In the genomic region with DNA sequence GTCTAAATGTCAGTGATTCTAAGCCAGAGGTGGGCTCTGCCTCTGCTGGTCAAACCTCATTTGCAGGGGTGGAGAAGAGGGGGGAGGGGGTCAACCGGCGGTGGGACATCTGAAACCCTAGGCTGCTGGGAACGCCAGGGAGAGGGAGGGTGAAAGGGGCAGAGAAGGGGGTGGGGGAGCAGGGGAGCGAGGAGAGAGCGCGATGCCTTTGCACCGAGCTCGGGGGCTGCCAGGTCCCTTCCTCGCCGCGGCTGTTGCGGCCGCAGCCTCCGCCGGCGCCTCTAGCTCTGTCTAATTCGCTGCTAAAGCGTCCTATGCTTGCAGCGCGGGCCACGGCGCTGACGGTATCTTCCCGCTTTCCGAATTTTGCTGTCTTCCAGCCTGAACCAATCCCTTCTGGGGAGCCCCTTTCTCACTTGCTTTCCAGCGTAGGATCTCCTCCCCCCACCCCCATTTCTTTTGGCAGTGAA, we compare ENCODE assay signal across 8 cellular contexts. TPM values are rescaled to one million over a fixed set of nuclear protein-coding genes. Genes with fewer than 3 reads are reported as not detected.
DNase-seq lines count a peak whose midpoint lies in the region; ATAC-seq, FAIRE-seq and TF ChIP-seq lines count a peak whose summit lies in the region.

A gene (minus strand): TSS at position 11 of the 470 bp plus-strand sequence. CDS start 738 bp downstream, outside the sequence.

- intact Hi-C loops in GM12878 (cut with micrococcal nuclease; ENCODE audit: unreplicated experiment) (no loop called here), left lung (cut with DNase I) (no loop called here)

- H4K20me1 ChIP-seq in GM12878 (ENCODE audit: control insufficient read depth, insufficient read depth): no peaks in the 10 kb centered on the region

- H3K4me1 ChIP-seq in GM12878 (ENCODE audit: control insufficient read depth, insufficient read depth, low read length): no peaks in the 10 kb centered on the region
- peaks cover 0 to 9% of the 10 kb centered on the region in 2 donors for H3K4me1 ChIP-seq in left lung
- peaks cover 21% of the 10 kb centered on the region for H3K4me1 ChIP-seq in suprapubic skin

- no peaks in the 10 kb centered on the region for H3K79me2 ChIP-seq in GM12878 (ENCODE audit: control insufficient read depth, insufficient read depth, low read length)

- no peak for TF ChIP-seq POLR2A in GM12878 (IDR thresholded peaks at IDR 0.05; ENCODE audit: low read depth, low read length)
- no peak for TF ChIP-seq POLR2A in suprapubic skin (IDR thresholded peaks at IDR 0.05)

- H2AFZ ChIP-seq in GM12878 (ENCODE audit: control insufficient read depth, low read depth, low read length): no peak within 1 kb of the TSS

- DNase-seq in Kasumi-1 (lab: John Stamatoyannopoulos, UW) (peak; percentile 24 to 56), GM12878 (ENCODE audit: low read depth, low spot score) (no peak), left lung (peak; percentile 34 to 75), suprapubic skin (ENCODE audit: low spot score in 2 of 2) (peak in 1 of 2 donors; percentile 49), NCI-H2029 (lab: John Stamatoyannopoulos, UW) (no peak)
- DNase-seq in stimulated activated CD4-positive, alpha-beta T cell treated with anti-CD3 and anti-CD28 coated beads, Interleukin-4, amount 100 ng/mL, for 1 hour: no peak

- POLR2A ChIA-PET in GM12878 (lab: Charles Lee): no interaction called here

- H3K9me3 ChIP-seq in GM12878 (replicated peaks; ENCODE audit: control insufficient read depth, insufficient read depth, low read length) (no peaks in the 10 kb centered on the region), left lung (no peaks in the 10 kb centered on the region), suprapubic skin (no peaks in the 10 kb centered on the region)

- WGBS in GM12878 (ENCODE audit: insufficient coverage, insufficient replicate concordance, low lambda C conversion rate, missing lambda C conversion rate): 49% methylated on average over 10 of the region's 26 CpGs
- WGBS in suprapubic skin: 0% methylated on average over 15 of the region's 26 CpGs

- no peak for TF ChIP-seq EP300 in GM12878 (IDR thresholded peaks at IDR 0.05; ENCODE audit: borderline replicate concordance in 1 of 2, control insufficient read depth in 1 of 2, low read depth in 2 of 2, low read length in 2 of 2)
- no peak for TF ChIP-seq EP300 in suprapubic skin (IDR thresholded peaks at IDR 0.05)

- CTCF ChIA-PET in GM12878 (lab: Yijun Ruan, JAX): no interaction called here

- TF ChIP-seq CTCF in GM12878 (IDR thresholded peaks at IDR 0.05 in 2 of 3, conservative IDR thresholded peaks at IDR 0.05 in 1 of 3; ENCODE audit: control insufficient read depth in 2 of 3, extremely low read depth in 1 of 3, insufficient read depth in 1 of 3, low read depth in 3 of 3, low read length in 3 of 3) (no peak), left lung (IDR thresholded peaks at IDR 0.05) (no peak), suprapubic skin (IDR thresholded peaks at IDR 0.05) (no peak)

- H3K36me3 ChIP-seq in GM12878 (ENCODE audit: control insufficient read depth in 2 of 2, insufficient read depth in 2 of 2, low read length in 1 of 2) (no peaks in the 10 kb centered on the region), left lung (no peaks in the 10 kb centered on the region), suprapubic skin (no peaks in the 10 kb centered on the region)

- no peak within 1 kb of the TSS for H3K4me2 ChIP-seq in GM12878 (ENCODE audit: control insufficient read depth, insufficient read depth)

- H3K27me3 ChIP-seq in GM12878 (replicated peaks in 1 of 2; ENCODE audit: control insufficient read depth in 2 of 2, insufficient read depth in 2 of 2, low read length in 1 of 2) (peaks cover 4 to 19% of the 10 kb centered on the region in 2 experiments; a peak in 3 of 4 replicates), left lung (peaks cover 18 to 53% of the 10 kb centered on the region in 2 donors), suprapubic skin (peaks cover 34% of the 10 kb centered on the region)

- ATAC-seq in GM12878 (peak; percentile 61), left lung (peak; percentile 80), GM18870 (IDR thresholded peaks at IDR 0.05; ENCODE audit: unreplicated experiment) (no peak)
- ATAC-seq in activated CD4-positive, CD25-positive, alpha-beta regulatory T cell treated with anti-CD3 and anti-CD28 coated beads, Interleukin-2, amount 50 U/mL, for 24 hours: no peak

- no TSS peak for BruUV-seq in GM12878 (replicated peaks; lab: Mats Ljungman, UMichigan)

- H3K4me3 ChIP-seq in GM12878 (no peak within 1 kb of the TSS), left lung (peak within 1 kb of the TSS; percentile 25 to 32), suprapubic skin (peak within 1 kb of the TSS; percentile 51)

- no peak for FAIRE-seq in GM12878 (lab: Jason Lieb, UNC)

- H3K27ac ChIP-seq in GM12878 (ENCODE audit: control insufficient read depth, insufficient read depth) (no peak within 1 kb of the TSS), left lung (peak within 1 kb of the TSS; percentile 25 to 37), suprapubic skin (peak within 1 kb of the TSS; percentile 31)

- TF ChIP-seq RAD21 in GM12878 (IDR thresholded peaks at IDR 0.05; ENCODE audit: insufficient read depth, low read depth, low read length): no peak

- in situ Hi-C loops in GM12878 (cut with MboI): no loop called here

- RAD21 ChIA-PET in GM12878 (lab: Charles Lee; ENCODE audit: unreplicated experiment): no interaction called here

- H3K9ac ChIP-seq in GM12878 (ENCODE audit: control insufficient read depth, insufficient read depth, low read length): no peak within 1 kb of the TSS

- SMC1A ChIA-PET in GM12878 (lab: Charles Lee; ENCODE audit: uncharacterized antibody, unreplicated experiment): no interaction called here

TF ChIP-seq in GM12878, 131 proteins besides CTCF, POLR2A, EP300 and RAD21:
- TF ChIP-seq CREM (IDR thresholded peaks at IDR 0.05; ENCODE audit: low read depth): no peak
- TF ChIP-seq RELA (IDR thresholded peaks at IDR 0.05; ENCODE audit: borderline replicate concordance, partially characterized antibody): no peak
- no peak for TF ChIP-seq STAT3 (IDR thresholded peaks at IDR 0.05; ENCODE audit: low read depth, low read length)
- no peak for TF ChIP-seq PAX5 (IDR thresholded peaks at IDR 0.05; ENCODE audit: borderline replicate concordance, low read depth, low read length)
- TF ChIP-seq CHD1 (IDR thresholded peaks at IDR 0.05; ENCODE audit: low read depth, low read length): no peak
- no peak for TF ChIP-seq NR2F1 (conservative IDR thresholded peaks at IDR 0.05)
- no peak for TF ChIP-seq FOXK2 (IDR thresholded peaks at IDR 0.05)
- no peak for TF ChIP-seq YY1 (IDR thresholded peaks at IDR 0.05; ENCODE audit: low read depth, low read length)
- TF ChIP-seq GATAD2B (conservative IDR thresholded peaks at IDR 0.05; ENCODE audit: low read depth): no peak
- no peak for TF ChIP-seq SPI1 (IDR thresholded peaks at IDR 0.05; ENCODE audit: borderline replicate concordance, insufficient read depth, low read depth, low read length)

RNA-seq across cellular contexts. Expression of the gene that starts here (rescaled TPM):
- not detected in 2 replicates for total RNA-seq in GM12878 (2013; cell fraction: nucleolus; rRNA removed)
- not detected in 2 replicates for total RNA-seq in GM12878 (2014; rRNA removed)
- not detected in 2 replicates for total RNA-seq in GM12878 (2014; rRNA removed; fragmentation: Illumina TruSeq; extraction: Trizol)
- total RNA-seq in GM12878 (2021): not detected in 2 replicates
- polyA plus RNA-seq in GM12878 (2011; ENCODE audit: low read depth): not detected
- polyA plus RNA-seq in GM12878 (2011; rRNA removed): not detected in 2 replicates
- not detected in 2 replicates for polyA plus RNA-seq in GM12878 (2011; cell fraction: cytosol; rRNA removed)
- not detected in 2 replicates for polyA plus RNA-seq in GM12878 (2011; cell fraction: nucleus; rRNA removed)
- polyA plus RNA-seq in GM12878 (2012): not detected in 2 replicates
- polyA plus RNA-seq in GM12878 (2014; fragmentation: Illumina TruSeq; extraction: Trizol): not detected in 2 replicates
- not detected for polyA plus RNA-seq in GM12878 (2014; fragmentation: Nextera tagmentation; extraction: Ambion mirVana)
- not detected in 2 replicates for polyA plus RNA-seq in GM12878 (2014; rRNA removed)
- polyA plus RNA-seq in GM12878 (2016; fragmentation: Nextera tagmentation; extraction: Ambion mirVana): not detected
- not detected in 2 replicates for polyA minus RNA-seq in GM12878 (2011; rRNA and poly(A)+ RNA removed)
- polyA minus RNA-seq in GM12878 (2011; cell fraction: cytosol; rRNA and poly(A)+ RNA removed): not detected in 2 replicates
- not detected in 2 replicates for polyA minus RNA-seq in GM12878 (2011; cell fraction: nucleus; rRNA and poly(A)+ RNA removed)
- 1 to 10 TPM; 1.2 to 7.8 TPM for total RNA-seq in left lung
- total RNA-seq in suprapubic skin: 1 to 10 TPM in 3 of 4 donors, under 1 TPM in 1; 0.42 to 3.9 (median 2.1) TPM

Comparison
In these comparisons a context has a peak if more than half of its experiments do, and no peak if none do; other contexts are left out.
1. Peak in ATAC-seq in GM12878; RNA of the gene not detected or under 1 TPM.
2. DNase-seq: peak in Kasumi-1 (2 of 2) and left lung (2 of 2); none in GM12878 (single experiment), stimulated activated CD4-positive, alpha-beta T cell treated with anti-CD3 and anti-CD28 coated beads, Interleukin-4, amount 100 ng/mL, for 1 hour (single experiment) and NCI-H2029 (single experiment).